In genomic region chr10:102399217-102400021, GRCh38 we compare ENCODE assay signal across 8 cellular contexts. TPM values are rescaled to one million over a fixed set of nuclear protein-coding genes. Genes with fewer than 3 reads are reported as not detected.
A peak's percentile ranks its signal among the peaks of the same experiment; 100 is the strongest.
DNase-seq lines count a peak whose midpoint lies in the region; ATAC-seq and TF ChIP-seq lines count a peak whose summit lies in the region.

No MANE protein-coding gene starts in this region.

- H3K9me3 Mint-ChIP-seq in activated CD8-positive, alpha-beta T cell treated with anti-CD3 and anti-CD28 coated beads for 36 hours = no peaks in the 10 kb centered on the region

- TF ChIP-seq CTCF in activated CD8-positive, alpha-beta T cell treated with anti-CD3 and anti-CD28 coated beads for 36 hours (IDR thresholded peaks at IDR 0.05) = peak; percentile 98

- POLR2A ChIA-PET in activated CD8-positive, alpha-beta T cell treated with anti-CD3 and anti-CD28 coated beads for 36 hours (lab: Charles Lee) = interaction anchor here (0.5 to 9.1 kb wide), 14 partner anchors 6 to 264 kb away, joined by 3 to 107 read pairs (median 4); partner anchors contain the start of genes C10orf95, CUEDC2, FBXL15 and NOLC1

- intact Hi-C loops in activated CD8-positive, alpha-beta T cell treated with anti-CD3 and anti-CD28 coated beads for 36 hours (cut with micrococcal nuclease) = no loop called here

- H3K36me3 Mint-ChIP-seq in activated CD8-positive, alpha-beta T cell treated with anti-CD3 and anti-CD28 coated beads for 36 hours (ENCODE audit: low read depth) = peaks cover 71% of the 10 kb centered on the region

- peaks cover 47% of the 10 kb centered on the region for H3K4me1 Mint-ChIP-seq in activated CD8-positive, alpha-beta T cell treated with anti-CD3 and anti-CD28 coated beads for 36 hours (ENCODE audit: low read depth)

- H3K27me3 Mint-ChIP-seq in activated CD8-positive, alpha-beta T cell treated with anti-CD3 and anti-CD28 coated beads for 36 hours = no peaks in the 10 kb centered on the region

- peak overlapping the region; percentile 93 for H3K4me3 Mint-ChIP-seq in activated CD8-positive, alpha-beta T cell treated with anti-CD3 and anti-CD28 coated beads for 36 hours

- H3K27ac Mint-ChIP-seq in activated CD8-positive, alpha-beta T cell treated with anti-CD3 and anti-CD28 coated beads for 36 hours = peak overlapping the region; percentile 86

- CTCF ChIA-PET in activated CD8-positive, alpha-beta T cell treated with anti-CD3 and anti-CD28 coated beads for 36 hours (lab: Charles Lee) = interaction anchor here (0.7 to 15.2 kb wide), 36 partner anchors 8 to 284 kb away, joined by 3 to 143 read pairs (median 4); partner anchors contain the start of genes C10orf95, ELOVL3, FBXL15 and GBF1

- DNase-seq in Ammon's horn (ENCODE audit: low spot score) = peak; percentile 94
- peak; percentile 49 for DNase-seq in NCI-H82 treated with DMSO at 0.1 percent for 48 hours (lab: John Stamatoyannopoulos, UW; ENCODE audit: unreplicated experiment)
- DNase-seq in activated CD8-positive, alpha-beta T cell treated with anti-CD3 and anti-CD28 coated beads for 36 hours = peak; percentile 92
- DNase-seq in effector CD4-positive, alpha-beta T cell = peak; percentile 83
- DNase-seq in medulla oblongata (ENCODE audit: extremely low spot score) = peak; percentile 87
- DNase-seq in stimulated activated CD4-positive, alpha-beta T cell treated with anti-CD3 and anti-CD28 coated beads, TNF-alpha, amount 100 ng/mL, for 48 hours (ENCODE audit: low read depth in 3 of 3) = peak; percentile 74 to 82 (median 78)

- peak; percentile 36 for ATAC-seq in GM19025 (IDR thresholded peaks at IDR 0.05; ENCODE audit: low read depth, unreplicated experiment)
- peak; percentile 29 for ATAC-seq in HG03378 (IDR thresholded peaks at IDR 0.05; ENCODE audit: unreplicated experiment)
- peak; percentile 58 for ATAC-seq in activated CD8-positive, alpha-beta T cell treated with anti-CD3 and anti-CD28 coated beads for 36 hours

RNA-seq across cellular contexts. Expression of gene NFKB2, which starts 3.9 kb away (rescaled TPM):
- total RNA-seq in activated CD8-positive, alpha-beta T cell treated with anti-CD3 and anti-CD28 coated beads for 36 hours = 100 to 1,000 TPM; 251 to 253 TPM

RNA-seq across cellular contexts. Expression of gene PSD, which starts 19.2 kb away (rescaled TPM):
- total RNA-seq in activated CD8-positive, alpha-beta T cell treated with anti-CD3 and anti-CD28 coated beads for 36 hours = 10 to 100 TPM in 1 of 2 experiments, 1 to 10 TPM in 1; 9.3 to 10.4 TPM

RNA-seq across cellular contexts. Expression of gene FBXL15, which starts 21.2 kb away (rescaled TPM):
- 10 to 100 TPM; 14.1 to 15.7 TPM for total RNA-seq in activated CD8-positive, alpha-beta T cell treated with anti-CD3 and anti-CD28 coated beads for 36 hours

RNA-seq across cellular contexts. Expression of gene CUEDC2, which starts 33.0 kb away (rescaled TPM):
- total RNA-seq in activated CD8-positive, alpha-beta T cell treated with anti-CD3 and anti-CD28 coated beads for 36 hours = 10 to 100 TPM; 71.8 to 76.4 TPM

RNA-seq across cellular contexts. Expression of gene C10orf95, which starts 51.9 kb away (rescaled TPM):
- total RNA-seq in activated CD8-positive, alpha-beta T cell treated with anti-CD3 and anti-CD28 coated beads for 36 hours = under 1 TPM; 0.20 to 0.36 TPM

Comparison
In these comparisons a context has a peak if more than half of its experiments do, and no peak if none do; other contexts are left out.
1. Peak in every context shown above with its lines: DNase-seq and ATAC-seq.